17 cellular contexts compared by ENCODE assay signal in genomic region chr2:11839916-11840315, GRCh38.
DNase-seq lines count a peak whose midpoint lies in the region; ATAC-seq and TF ChIP-seq lines count a peak whose summit lies in the region.
"Had no signal": no experiment of that assay in that cellular context is flagged by ENCODE, and none has a peak within 500 bp of the region (broad histone marks: within the 10 kb centered on the region; RNA-seq: fewer than 3 reads in every experiment).

No MANE protein-coding gene starts in this region.

- no peak for TF ChIP-seq CTCF in AG09309 (IDR thresholded peaks at IDR 0.05; ENCODE audit: control insufficient read depth, insufficient read depth, low read depth, low read length, missing control alignments)
- TF ChIP-seq CTCF in fibroblast of villous mesenchyme (IDR thresholded peaks at IDR 0.05; ENCODE audit: insufficient read depth, low read depth, low read length), result no peak
- no peak for TF ChIP-seq CTCF in heart right ventricle (IDR thresholded peaks at IDR 0.05)
- TF ChIP-seq CTCF in lower lobe of right lung (IDR thresholded peaks at IDR 0.05), result no peak

- no peak overlapping the region for H3K4me3 ChIP-seq in AG09309 (ENCODE audit: control insufficient read depth, low read depth, low read length)
- no peak overlapping the region for H3K4me3 ChIP-seq in fibroblast of villous mesenchyme (ENCODE audit: low read depth, low read length)
- no peak overlapping the region for H3K4me3 ChIP-seq in heart right ventricle
- H3K4me3 ChIP-seq in lower lobe of right lung, result no peak overlapping the region
- H3K4me3 ChIP-seq: BLaER1 treated with 17β-estradiol and CSF1 and Interleukin-3, amounts not matched to agents 10 nM and 100 nM had no signal

- 19 to 27% methylated on average over 4 of the region's 4 CpGs for WGBS in heart right ventricle, 2 donors

- peaks cover 0 to 5% (median 0%) of the 10 kb centered on the region in 9 donors for H3K4me1 ChIP-seq in heart right ventricle
- no peaks in the 10 kb centered on the region for H3K4me1 ChIP-seq in lower lobe of right lung
- H3K4me1 ChIP-seq: BLaER1 treated with 17β-estradiol and CSF1 and Interleukin-3, amounts not matched to agents 10 nM and 100 nM had no signal

- H3K27me3 ChIP-seq in heart right ventricle, result peaks cover 0 to 18% (median 0%) of the 10 kb centered on the region in 7 donors
- H3K27me3 ChIP-seq in lower lobe of right lung (ENCODE audit: low read depth), result no peaks in the 10 kb centered on the region

- intact Hi-C loops in heart right ventricle (cut with DNase I) (loop anchor here in 5 of 10 donors (10.0 kb wide), 3 partner anchors 875 to 1165 kb away; partner anchors contain the start of gene TRIB2 (in 2 of the 5)), lower lobe of right lung (cut with DNase I) (no loop called here)

- no peak overlapping the region for H3K27ac ChIP-seq in heart right ventricle
- no peak overlapping the region for H3K27ac ChIP-seq in lower lobe of right lung
- H3K27ac ChIP-seq: BLaER1 treated with 17β-estradiol and CSF1 and Interleukin-3, amounts not matched to agents 10 nM and 100 nM had no signal

- H3K36me3 ChIP-seq in heart right ventricle (no peaks in the 10 kb centered on the region), lower lobe of right lung (no peaks in the 10 kb centered on the region)
- H3K36me3 ChIP-seq: BLaER1 treated with 17β-estradiol and CSF1 and Interleukin-3, amounts not matched to agents 10 nM and 100 nM had no signal

- ATAC-seq in heart right ventricle (no peak), GM18870 (IDR thresholded peaks at IDR 0.05; ENCODE audit: unreplicated experiment) (no peak), lower lobe of right lung (no peak)
- ATAC-seq: SK-N-SH treated with all-trans-retinoic acid at 6 μM for 48 hours had no signal

- peak; percentile 38 for DNase-seq in AG09309 (ENCODE audit: low read depth)
- peak; percentile 60 for DNase-seq in M059J (ENCODE audit: low read depth)
- peak; percentile 83 for DNase-seq in amniotic epithelial cell (ENCODE audit: low read depth)
- DNase-seq in fibroblast of villous mesenchyme (ENCODE audit: low read depth), result peak; percentile 67
- DNase-seq in heart right ventricle, result no peak
- DNase-seq in HCEC 1CT, result no peak
- DNase-seq in lower lobe of right lung, result no peak
- DNase-seq: CD8-positive, alpha-beta memory T cell; DMS79; GDM1; H7; NCI-H1930; NCI-H510A treated with DMSO at 0.1 percent for 48 hours; SHP77 treated with DMSO at 0.1 percent for 48 hours had no signal

- H3K9me3 ChIP-seq in heart right ventricle, result peaks cover 0 to 1% (median 0%) of the 10 kb centered on the region in 11 donors
- H3K9me3 ChIP-seq in lower lobe of right lung, result no peaks in the 10 kb centered on the region

Comparison
In these comparisons a context has a peak if more than half of its experiments do, and no peak if none do; other contexts are left out.
1. DNase-seq: peak in AG09309 (single experiment), M059J (single experiment), amniotic epithelial cell (single experiment) and fibroblast of villous mesenchyme (single experiment); none in heart right ventricle (0 of 2), HCEC 1CT (single experiment) and lower lobe of right lung (single experiment).